In the genomic region with DNA sequence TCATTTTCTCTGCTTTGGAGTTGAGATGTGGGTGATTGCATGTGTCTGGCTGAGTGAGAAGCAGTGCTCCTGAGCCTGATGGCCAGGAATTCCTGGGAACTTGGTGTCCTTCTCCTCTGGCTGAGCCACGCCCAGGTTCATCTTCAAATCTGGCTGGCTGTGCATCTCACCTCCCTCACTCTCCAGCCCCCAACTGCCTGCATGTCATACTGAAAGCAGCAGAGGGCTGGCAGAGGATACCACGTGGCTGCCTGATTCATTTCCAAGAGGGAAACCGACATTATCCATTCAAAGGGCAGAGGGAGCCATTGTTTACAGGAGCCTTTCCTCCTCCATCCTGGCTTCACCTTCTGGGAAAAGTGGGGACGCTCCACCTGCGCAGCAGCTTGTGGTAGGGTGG, we compare ENCODE assay signal across 17 cellular contexts. TPM values are rescaled to one million over a fixed set of nuclear protein-coding genes. Genes with fewer than 3 reads are reported as not detected.
DNase-seq lines count a peak whose midpoint lies in the region; ATAC-seq and FAIRE-seq lines count a peak whose summit lies in the region.
"Had no signal": no experiment of that assay in that cellular context is flagged by ENCODE, and none has a peak within 500 bp of the region (broad histone marks: within the 10 kb centered on the region; RNA-seq: fewer than 3 reads in every experiment).

No MANE protein-coding gene starts in this region.

- intact Hi-C loops in head of caudate nucleus (cut with DNase I), result no loop called here

- H3K27me3 Mint-ChIP-seq in activated CD4-positive, alpha-beta T cell treated with anti-CD3 and anti-CD28 coated beads, Interleukin-2, amount 10 ng/mL, durations not matched to agents 7 days and 5 days, result peaks cover 2% of the 10 kb centered on the region

- POLR2A ChIA-PET in activated CD4-positive, alpha-beta T cell treated with anti-CD3 and anti-CD28 coated beads, Interleukin-2, amount 10 ng/mL, durations not matched to agents 7 days and 5 days (lab: Charles Lee), result no interaction called here

- no peak overlapping the region for H3K4me3 Mint-ChIP-seq in activated CD4-positive, alpha-beta T cell treated with anti-CD3 and anti-CD28 coated beads, Interleukin-2, amount 10 ng/mL, durations not matched to agents 7 days and 5 days
- H3K4me3 Mint-ChIP-seq: activated CD4-positive, alpha-beta T cell treated with anti-CD3 and anti-CD28 coated beads, Interleukin-2, amount 10 ng/mL, durations not matched to agents 24 days and 14 days; memory B cell; T-cell had no signal

- no peaks in the 10 kb centered on the region for H3K36me3 Mint-ChIP-seq in activated CD4-positive, alpha-beta T cell treated with anti-CD3 and anti-CD28 coated beads, Interleukin-2, amount 10 ng/mL, durations not matched to agents 7 days and 5 days (ENCODE audit: low read depth)
- H3K36me3 Mint-ChIP-seq: T-cell had no signal

- DNase-seq in activated CD4-positive, alpha-beta T cell treated with anti-CD3 and anti-CD28 coated beads, Interleukin-2, amount 10 ng/mL, durations not matched to agents 7 days and 5 days, result no peak
- no peak for DNase-seq in activated CD4-positive, alpha-beta T cell treated with anti-CD3 and anti-CD28 coated beads, Interleukin-2, amount 50 U/mL, for 48 hours
- DNase-seq in astrocyte of the hippocampus (ENCODE audit: low read depth, low spot score) (peak; percentile 44), head of caudate nucleus (peak in 36 of 42 donors; percentile 20 to 85 (median 56)), urothelium cell line (ENCODE audit: low spot score) (peak; percentile 35), islet precursor cell (no peak), RKO (ENCODE audit: low spot score) (no peak)
- DNase-seq: activated CD4-positive, alpha-beta T cell treated with anti-CD3 and anti-CD28 coated beads, Interleukin-2, amount 10 ng/mL, durations not matched to agents 24 days and 14 days; activated effector memory CD4-positive, alpha-beta T cell treated with anti-CD3 and anti-CD28 coated beads, Interleukin-2, amount 50 U/mL, for 16 hours; DND-41; heart left ventricle; NCI-H1417; NK-92 treated with Interleukin-12 subunit alpha and Interleukin-12 subunit beta, amount 100 ng/mL, for 24 hours; T-cell had no signal

- ATAC-seq in GM21528 (IDR thresholded peaks at IDR 0.05; ENCODE audit: low FRiP score, unreplicated experiment), result no peak
- ATAC-seq: T-cell had no signal

- peak overlapping the region; percentile 9 for H3K27ac Mint-ChIP-seq in activated CD4-positive, alpha-beta T cell treated with anti-CD3 and anti-CD28 coated beads, Interleukin-2, amount 10 ng/mL, durations not matched to agents 7 days and 5 days
- H3K27ac Mint-ChIP-seq: activated CD4-positive, alpha-beta T cell treated with anti-CD3 and anti-CD28 coated beads, Interleukin-2, amount 10 ng/mL, durations not matched to agents 24 days and 14 days; memory B cell; T-cell had no signal

- CTCF ChIA-PET in activated CD4-positive, alpha-beta T cell treated with anti-CD3 and anti-CD28 coated beads, Interleukin-2, amount 10 ng/mL, durations not matched to agents 7 days and 5 days (lab: Charles Lee), result no interaction called here

- no peak for FAIRE-seq in urothelium cell line (lab: Jason Lieb, UNC)
- FAIRE-seq: colon had no signal

- no peaks in the 10 kb centered on the region for H3K4me1 Mint-ChIP-seq in activated CD4-positive, alpha-beta T cell treated with anti-CD3 and anti-CD28 coated beads, Interleukin-2, amount 10 ng/mL, durations not matched to agents 7 days and 5 days
- H3K4me1 Mint-ChIP-seq: activated CD4-positive, alpha-beta T cell treated with anti-CD3 and anti-CD28 coated beads, Interleukin-2, amount 10 ng/mL, durations not matched to agents 24 days and 14 days; memory B cell; T-cell had no signal

- peaks cover 3% of the 10 kb centered on the region for H3K9me3 Mint-ChIP-seq in activated CD4-positive, alpha-beta T cell treated with anti-CD3 and anti-CD28 coated beads, Interleukin-2, amount 10 ng/mL, durations not matched to agents 7 days and 5 days

RNA-seq across cellular contexts. Expression of gene ABHD5, which starts 57.4 kb away (rescaled TPM):
- total RNA-seq in activated CD4-positive, alpha-beta T cell treated with anti-CD3 and anti-CD28 coated beads, Interleukin-2, amount 10 ng/mL, durations not matched to agents 7 days and 5 days, result 10 to 100 TPM; 13.0 to 13.9 TPM

Comparison
In these comparisons a context has a peak if more than half of its experiments do, and no peak if none do; other contexts are left out.
1. DNase-seq: peak in astrocyte of the hippocampus (single experiment), head of caudate nucleus (36 of 42) and urothelium cell line (single experiment); none in activated CD4-positive, alpha-beta T cell treated with anti-CD3 and anti-CD28 coated beads, Interleukin-2, amount 10 ng/mL, durations not matched to agents 7 days and 5 days (single experiment), activated CD4-positive, alpha-beta T cell treated with anti-CD3 and anti-CD28 coated beads, Interleukin-2, amount 50 U/mL, for 48 hours (0 of 2), islet precursor cell (single experiment) and RKO (single experiment).